15 cellular contexts compared by ENCODE assay signal in the genomic region with DNA sequence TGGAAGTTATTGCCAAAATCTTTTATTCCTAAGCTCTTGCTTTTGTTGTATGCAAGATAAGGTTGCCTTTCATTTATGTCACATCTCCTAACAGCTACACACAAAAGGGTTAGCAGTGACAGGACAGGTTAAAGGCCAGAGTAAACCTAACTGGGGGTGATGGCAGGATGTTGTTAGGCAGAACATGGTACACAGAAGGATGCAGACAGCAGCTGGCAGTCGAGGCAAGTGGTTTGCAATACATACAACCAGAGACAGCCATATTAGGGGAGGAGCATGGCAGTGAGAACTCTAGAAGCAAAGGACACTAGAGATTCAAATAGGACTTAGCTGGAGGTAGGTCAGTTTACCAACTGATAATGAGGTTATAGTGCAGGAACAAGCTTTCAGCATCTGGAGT. TPM values are rescaled to one million over a fixed set of nuclear protein-coding genes. Genes with fewer than 3 reads are reported as not detected.
DNase-seq lines count a peak whose midpoint lies in the region; ATAC-seq and TF ChIP-seq lines count a peak whose summit lies in the region.
"Had no signal": no experiment of that assay in that cellular context is flagged by ENCODE, and none has a peak within 500 bp of the region (broad histone marks: within the 10 kb centered on the region; RNA-seq: fewer than 3 reads in every experiment).

No MANE protein-coding gene starts in this region.

- intact Hi-C loops in PC-9 (cut with micrococcal nuclease; ENCODE audit: unreplicated experiment): no loop called here

- no peak for ATAC-seq in activated naive CD8-positive, alpha-beta T cell treated with anti-CD3 and anti-CD28 coated beads, Interleukin-2, amount 50 U/mL, for 24 hours
- no peak for ATAC-seq in GM21717 (IDR thresholded peaks at IDR 0.05; ENCODE audit: unreplicated experiment)
- ATAC-seq in GM21390 (IDR thresholded peaks at IDR 0.05; ENCODE audit: unreplicated experiment): no peak
- ATAC-seq: effector memory CD8-positive, alpha-beta T cell had no signal

- no peaks in the 10 kb centered on the region for H3K27me3 Mint-ChIP-seq in activated naive CD4-positive, alpha-beta T cell treated with anti-CD3 and anti-CD28 coated beads, Interleukin-2, amount 50 U/mL, for 24 hours
- no peaks in the 10 kb centered on the region for H3K27me3 Mint-ChIP-seq in activated naive CD8-positive, alpha-beta T cell treated with anti-CD3 and anti-CD28 coated beads, Interleukin-2, amount 50 U/mL, for 24 hours
- no peaks in the 10 kb centered on the region for H3K27me3 Mint-ChIP-seq in stimulated activated naive CD8-positive, alpha-beta T cell treated with anti-CD3 and anti-CD28 coated beads, Interleukin-15, Interleukin-2, amounts not matched to agents 100 ng/mL and 50 ng/mL, for 24 hours
- H3K27me3 Mint-ChIP-seq: effector memory CD8-positive, alpha-beta T cell had no signal

- H3K4me1 ChIP-seq in PC-9 (replicated peaks; ENCODE audit: insufficient read depth): no peaks in the 10 kb centered on the region; the same call in 1 of the 2 replicates

- H3K4me1 Mint-ChIP-seq in activated naive CD4-positive, alpha-beta T cell treated with anti-CD3 and anti-CD28 coated beads, Interleukin-2, amount 50 U/mL, for 24 hours: peaks cover 54% of the 10 kb centered on the region
- peaks cover 60% of the 10 kb centered on the region for H3K4me1 Mint-ChIP-seq in activated naive CD8-positive, alpha-beta T cell treated with anti-CD3 and anti-CD28 coated beads, Interleukin-2, amount 50 U/mL, for 24 hours
- H3K4me1 Mint-ChIP-seq in stimulated activated naive CD8-positive, alpha-beta T cell treated with anti-CD3 and anti-CD28 coated beads, Interleukin-15, Interleukin-2, amounts not matched to agents 100 ng/mL and 50 ng/mL, for 24 hours (ENCODE audit: low read depth): peaks cover 59% of the 10 kb centered on the region

- no peak overlapping the region for H3K4me3 ChIP-seq in PC-9

- no peak overlapping the region for H3K4me2 ChIP-seq in PC-9

- H3F3A ChIP-seq in PC-9 (ENCODE audit: insufficient read depth, low read depth): no peaks in the 10 kb centered on the region

- peak overlapping the region; percentile 5 for H3K4me3 Mint-ChIP-seq in activated naive CD4-positive, alpha-beta T cell treated with anti-CD3 and anti-CD28 coated beads, Interleukin-2, amount 50 U/mL, for 24 hours
- peak overlapping the region; percentile 44 for H3K4me3 Mint-ChIP-seq in activated naive CD8-positive, alpha-beta T cell treated with anti-CD3 and anti-CD28 coated beads, Interleukin-2, amount 50 U/mL, for 24 hours
- peak overlapping the region; percentile 40 for H3K4me3 Mint-ChIP-seq in stimulated activated naive CD8-positive, alpha-beta T cell treated with anti-CD3 and anti-CD28 coated beads, Interleukin-15, Interleukin-2, amounts not matched to agents 100 ng/mL and 50 ng/mL, for 24 hours

- no peaks in the 10 kb centered on the region for H4K20me1 ChIP-seq in PC-9 (ENCODE audit: insufficient read depth)

- H3K9me3 ChIP-seq in PC-9 (ENCODE audit: insufficient read depth, low read depth): no peaks in the 10 kb centered on the region

- POLR2A ChIA-PET in PC-9 (lab: Charles Lee; ENCODE audit: unreplicated experiment): no interaction called here

- no TSS peak for BruUV-seq in PC-9 (replicated peaks; lab: Mats Ljungman, UMichigan)

- TF ChIP-seq CTCF in PC-9 (conservative IDR thresholded peaks at IDR 0.05) (no peak), GM13977 (IDR thresholded peaks at IDR 0.05; ENCODE audit: extremely low read depth, insufficient read depth, missing control alignments) (no peak)

- H3K79me2 ChIP-seq in PC-9 (ENCODE audit: low read depth): no peaks in the 10 kb centered on the region

- in situ Hi-C loops in GM13977 (cut with MboI; ENCODE audit: low pct_unique_long_range_greater_than_20kb, low sequenced_read_pairs, unreplicated experiment): loop anchor here (25.0 kb wide), 1 partner anchor 490 kb away; a partner anchor contains a TSS

- no peaks in the 10 kb centered on the region for H3K27me3 ChIP-seq in PC-9 (ENCODE audit: insufficient read depth, low read depth)

- H3K27ac ChIP-seq in PC-9: no peak overlapping the region

- DNase-seq in activated naive CD4-positive, alpha-beta T cell (lab: John Stamatoyannopoulos, UW): no peak
- DNase-seq in PC-9 (no peak), GM13977 (ENCODE audit: low spot score) (no peak)
- no peak for DNase-seq in activated naive CD8-positive, alpha-beta T cell treated with anti-CD3 and anti-CD28 coated beads, Interleukin-2, amount 50 U/mL, for 24 hours
- DNase-seq: amniotic stem cell; COR-L47; effector memory CD8-positive, alpha-beta T cell; NCI-H1694 treated with DMSO at 0.1 percent for 48 hours; NCI-H226 had no signal

- H3K36me3 Mint-ChIP-seq in activated naive CD4-positive, alpha-beta T cell treated with anti-CD3 and anti-CD28 coated beads, Interleukin-2, amount 50 U/mL, for 24 hours: no peaks in the 10 kb centered on the region
- peaks cover 2% of the 10 kb centered on the region for H3K36me3 Mint-ChIP-seq in activated naive CD8-positive, alpha-beta T cell treated with anti-CD3 and anti-CD28 coated beads, Interleukin-2, amount 50 U/mL, for 24 hours (ENCODE audit: low read depth)
- no peaks in the 10 kb centered on the region for H3K36me3 Mint-ChIP-seq in stimulated activated naive CD8-positive, alpha-beta T cell treated with anti-CD3 and anti-CD28 coated beads, Interleukin-15, Interleukin-2, amounts not matched to agents 100 ng/mL and 50 ng/mL, for 24 hours (ENCODE audit: low read depth)

- H3K27ac Mint-ChIP-seq in activated naive CD4-positive, alpha-beta T cell treated with anti-CD3 and anti-CD28 coated beads, Interleukin-2, amount 50 U/mL, for 24 hours: peak overlapping the region; percentile 86
- no peak overlapping the region for H3K27ac Mint-ChIP-seq in activated naive CD8-positive, alpha-beta T cell treated with anti-CD3 and anti-CD28 coated beads, Interleukin-2, amount 50 U/mL, for 24 hours
- H3K27ac Mint-ChIP-seq in stimulated activated naive CD8-positive, alpha-beta T cell treated with anti-CD3 and anti-CD28 coated beads, Interleukin-15, Interleukin-2, amounts not matched to agents 100 ng/mL and 50 ng/mL, for 24 hours: no peak overlapping the region
- H3K27ac Mint-ChIP-seq: effector memory CD8-positive, alpha-beta T cell had no signal

- CTCF ChIA-PET in PC-9 (lab: Charles Lee): no interaction called here

- H3K36me3 ChIP-seq in PC-9 (ENCODE audit: low read depth): no peaks in the 10 kb centered on the region

- H3K9me2 ChIP-seq in PC-9 (ENCODE audit: insufficient read depth): no peaks in the 10 kb centered on the region

- H2AFZ ChIP-seq in PC-9: peak overlapping the region; percentile 45; the same call in 1 of the 2 replicates

- H3K9me3 Mint-ChIP-seq in activated naive CD4-positive, alpha-beta T cell treated with anti-CD3 and anti-CD28 coated beads, Interleukin-2, amount 50 U/mL, for 24 hours: no peaks in the 10 kb centered on the region
- H3K9me3 Mint-ChIP-seq in activated naive CD8-positive, alpha-beta T cell treated with anti-CD3 and anti-CD28 coated beads, Interleukin-2, amount 50 U/mL, for 24 hours: no peaks in the 10 kb centered on the region
- no peaks in the 10 kb centered on the region for H3K9me3 Mint-ChIP-seq in stimulated activated naive CD8-positive, alpha-beta T cell treated with anti-CD3 and anti-CD28 coated beads, Interleukin-15, Interleukin-2, amounts not matched to agents 100 ng/mL and 50 ng/mL, for 24 hours
- H3K9me3 Mint-ChIP-seq: effector memory CD8-positive, alpha-beta T cell had no signal

RNA-seq across cellular contexts. Expression of a gene that starts 2.7 kb away (rescaled TPM):
- total RNA-seq in PC-9 (2021): not detected in 2 replicates
- total RNA-seq: lung microvascular endothelial cell, M059J had no signal
